In the genomic region with DNA sequence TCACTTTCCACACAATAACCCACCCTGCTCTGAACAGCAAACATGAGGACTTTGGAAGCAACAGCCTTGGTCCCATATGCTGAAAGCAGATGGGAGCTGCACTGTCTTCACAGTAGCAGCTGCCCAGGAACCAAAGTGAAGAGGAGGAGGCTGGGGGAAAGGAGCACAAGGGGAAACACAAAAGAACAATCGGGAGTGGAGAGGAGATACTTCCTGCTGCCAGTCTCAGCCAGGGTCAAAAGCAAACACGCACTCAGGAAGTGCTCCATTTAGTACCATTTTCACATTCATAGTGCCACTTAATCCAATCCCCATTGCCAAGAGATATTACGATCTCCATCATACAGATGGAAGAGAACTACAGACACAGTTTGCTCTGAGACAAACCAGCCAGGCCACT, we compare ENCODE assay signal across 23 cellular contexts.
DNase-seq lines count a peak whose midpoint lies in the region; ATAC-seq and TF ChIP-seq lines count a peak whose summit lies in the region.
"Had no signal": no experiment of that assay in that cellular context is flagged by ENCODE, and none has a peak within 500 bp of the region (broad histone marks: within the 10 kb centered on the region; RNA-seq: fewer than 3 reads in every experiment).

No MANE protein-coding gene starts in this region.

- H3K4me3 Mint-ChIP-seq in activated naive CD8-positive, alpha-beta T cell treated with anti-CD3 and anti-CD28 coated beads for 36 hours: no peak overlapping the region
- H3K4me3 Mint-ChIP-seq: activated CD4-positive, alpha-beta T cell treated with anti-CD3 and anti-CD28 coated beads for 36 hours; activated naive CD8-positive, alpha-beta T cell treated with anti-CD3 and anti-CD28 coated beads, Interleukin-2, amount 50 U/mL, for 24 hours had no signal

- no peak for TF ChIP-seq CTCF in A673 (conservative IDR thresholded peaks at IDR 0.05; ENCODE audit: low read depth, low read length)

- H3K27ac Mint-ChIP-seq in activated naive CD8-positive, alpha-beta T cell treated with anti-CD3 and anti-CD28 coated beads for 36 hours: no peak overlapping the region
- H3K27ac Mint-ChIP-seq: activated CD4-positive, alpha-beta T cell treated with anti-CD3 and anti-CD28 coated beads for 36 hours; activated naive CD8-positive, alpha-beta T cell treated with anti-CD3 and anti-CD28 coated beads, Interleukin-2, amount 50 U/mL, for 24 hours; activated T-helper 2 cell treated with anti-CD3 and anti-CD28 coated beads, Interferon-gamma antibody, Interleukin-2, Interleukin-4, amounts not matched to agents 10 μg/mL and 5 μg/mL and 100 μg/mL, durations not matched to agents 14 hours and 24 hours and 36 hours had no signal

- no peaks in the 10 kb centered on the region for H3K9me3 Mint-ChIP-seq in activated naive CD8-positive, alpha-beta T cell treated with anti-CD3 and anti-CD28 coated beads for 36 hours
- H3K9me3 Mint-ChIP-seq: activated naive CD8-positive, alpha-beta T cell treated with anti-CD3 and anti-CD28 coated beads, Interleukin-2, amount 50 U/mL, for 24 hours; activated T-helper 2 cell treated with anti-CD3 and anti-CD28 coated beads, Interferon-gamma antibody, Interleukin-2, Interleukin-4, amounts not matched to agents 10 μg/mL and 5 μg/mL and 100 μg/mL, durations not matched to agents 14 hours and 24 hours and 36 hours had no signal

- POLR2A ChIA-PET in A673 (lab: Charles Lee; ENCODE audit: low non-redundant PET): no interaction called here

- no peaks in the 10 kb centered on the region for H3K36me3 Mint-ChIP-seq in activated naive CD8-positive, alpha-beta T cell treated with anti-CD3 and anti-CD28 coated beads for 36 hours

- H3K36me3 ChIP-seq in A673 (ENCODE audit: insufficient read depth, low read length, poor library complexity, severe bottlenecking): no peaks in the 10 kb centered on the region
- H3K36me3 ChIP-seq: brain microvascular endothelial cell, heart left ventricle, lower lobe of right lung, uterus had no signal

- no peak overlapping the region for H3K4me3 ChIP-seq in A673 (ENCODE audit: low read depth, low read length, poor library complexity, severe bottlenecking)
- H3K4me3 ChIP-seq: GM23248, heart left ventricle, lower lobe of right lung, uterus had no signal

- no peak overlapping the region for H3K27ac ChIP-seq in A673 (ENCODE audit: low read depth, low read length, poor library complexity, severe bottlenecking)
- H3K27ac ChIP-seq: brain microvascular endothelial cell, C4-2B, GM23248, heart left ventricle, lower lobe of right lung, uterus had no signal

- BruUV-seq in A673 (replicated peaks; lab: Mats Ljungman, UMichigan): no TSS peak

- H3K27me3 ChIP-seq in A673 (replicated peaks; ENCODE audit: insufficient read depth, low read depth, low read length, poor library complexity): peaks cover 8% of the 10 kb centered on the region
- H3K27me3 ChIP-seq: brain microvascular endothelial cell, uterus had no signal

- ATAC-seq in HG03196 (IDR thresholded peaks at IDR 0.05; ENCODE audit: unreplicated experiment) (no peak), GM18517 (IDR thresholded peaks at IDR 0.05; ENCODE audit: unreplicated experiment) (no peak), GM21526 (IDR thresholded peaks at IDR 0.05; ENCODE audit: low FRiP score, unreplicated experiment) (no peak)
- ATAC-seq: activated CD4-positive, alpha-beta T cell treated with anti-CD3 and anti-CD28 coated beads for 36 hours; activated naive CD8-positive, alpha-beta T cell treated with anti-CD3 and anti-CD28 coated beads, Interleukin-2, amount 50 U/mL, for 24 hours; heart left ventricle; lower lobe of right lung had no signal

- peaks cover 19% of the 10 kb centered on the region for H3K27me3 Mint-ChIP-seq in activated naive CD8-positive, alpha-beta T cell treated with anti-CD3 and anti-CD28 coated beads for 36 hours

- H3K4me1 ChIP-seq in A673 (ENCODE audit: insufficient read depth, low read length, poor library complexity, severe bottlenecking): peaks cover 14% of the 10 kb centered on the region
- H3K4me1 ChIP-seq: heart left ventricle, lower lobe of right lung, uterus had no signal

- CTCF ChIA-PET in A673 (lab: Charles Lee): no interaction called here

- no peaks in the 10 kb centered on the region for H3K9me3 ChIP-seq in A673 (ENCODE audit: low read depth, low read length, poor library complexity, severe bottlenecking)
- H3K9me3 ChIP-seq: heart left ventricle, lower lobe of right lung, uterus had no signal

- H3K4me1 Mint-ChIP-seq in activated naive CD8-positive, alpha-beta T cell treated with anti-CD3 and anti-CD28 coated beads for 36 hours: peaks cover 2% of the 10 kb centered on the region
- H3K4me1 Mint-ChIP-seq: activated CD4-positive, alpha-beta T cell treated with anti-CD3 and anti-CD28 coated beads for 36 hours; activated naive CD8-positive, alpha-beta T cell treated with anti-CD3 and anti-CD28 coated beads, Interleukin-2, amount 50 U/mL, for 24 hours had no signal

- DNase-seq in A673 (ENCODE audit: low spot score) (peak; percentile 61), DMS79 treated with DMSO at 0.1 percent for 48 hours (lab: John Stamatoyannopoulos, UW) (peak; percentile 12), NCI-H2081 treated with DMSO at 0.1 percent for 48 hours (lab: John Stamatoyannopoulos, UW) (peak; percentile 75), NCI-H748 treated with DMSO at 0.1 percent for 48 hours (lab: John Stamatoyannopoulos, UW) (peak; percentile 72)
- no peak for DNase-seq in activated naive CD8-positive, alpha-beta T cell treated with anti-CD3 and anti-CD28 coated beads for 36 hours
- DNase-seq: ACHN; activated CD4-positive, alpha-beta T cell treated with anti-CD3 and anti-CD28 coated beads for 36 hours; activated naive CD8-positive, alpha-beta T cell treated with anti-CD3 and anti-CD28 coated beads, Interleukin-2, amount 50 U/mL, for 24 hours; brain microvascular endothelial cell; cortex of kidney; DND-41; GM23248; heart left ventricle; lower lobe of right lung; nucleus accumbens; stimulated activated CD4-positive, alpha-beta T cell treated with anti-CD3 and anti-CD28 coated beads, Interleukin-12 subunit alpha, Interleukin-12 subunit beta, amount 100 ng/mL, for 4 hours; SW 1271; uterus had no signal

- intact Hi-C loops in A673 (cut with micrococcal nuclease; ENCODE audit: unreplicated experiment): no loop called here
